In genomic region chr22:42439021-42439420, GRCh38 we compare ENCODE assay signal across 17 cellular contexts. TPM values are rescaled to one million over a fixed set of nuclear protein-coding genes. Genes with fewer than 3 reads are reported as not detected.
A peak's percentile ranks its signal among the peaks of the same experiment; 100 is the strongest.
DNase-seq lines count a peak whose midpoint lies in the region; ATAC-seq, FAIRE-seq and TF ChIP-seq lines count a peak whose summit lies in the region.
"Had no signal": no experiment of that assay in that cellular context is flagged by ENCODE, and none has a peak within 500 bp of the region (broad histone marks: within the 10 kb centered on the region; RNA-seq: fewer than 3 reads in every experiment).

No MANE protein-coding gene starts in this region.

- H3K4me3 ChIP-seq in GM23338 (no peak overlapping the region), neural progenitor cell (no peak overlapping the region), small intestine (ENCODE audit: low read depth in 1 of 2, low read length in 2 of 2) (no peak overlapping the region)
- H3K4me3 ChIP-seq: SJSA1 had no signal

- H4K20me1 ChIP-seq in GM23338 (replicated peaks; ENCODE audit: insufficient read depth) (no peaks in the 10 kb centered on the region), neural progenitor cell (ENCODE audit: low read depth) (peaks cover 3% of the 10 kb centered on the region)

- peaks cover 3% of the 10 kb centered on the region for H3K27me3 Mint-ChIP-seq in T-helper 1 cell treated with Interleukin-12 subunit alpha and Interleukin-12 subunit beta and Interleukin-4 antibody, amounts not matched to agents 30 μg/mL and 1 μg/mL, for 36 hours (ENCODE audit: low read depth)
- H3K27me3 Mint-ChIP-seq in GM23338 (ENCODE audit: insufficient read depth, low read depth, poor library complexity) (peaks cover 26% of the 10 kb centered on the region), neural progenitor cell (ENCODE audit: insufficient read depth, low read depth) (peaks cover 16% of the 10 kb centered on the region)
- peaks cover 7% of the 10 kb centered on the region for H3K27me3 Mint-ChIP-seq in activated T-helper 2 cell treated with anti-CD3 and anti-CD28 coated beads, Interferon-gamma antibody, Interleukin-2, Interleukin-4, amounts not matched to agents 10 μg/mL and 5 μg/mL and 100 μg/mL, durations not matched to agents 14 hours and 24 hours and 36 hours (ENCODE audit: low read depth)

- H3K4me1 ChIP-seq in GM23338 (ENCODE audit: insufficient read depth) (peaks cover 29% of the 10 kb centered on the region), neural progenitor cell (peaks cover 23% of the 10 kb centered on the region), small intestine (ENCODE audit: control insufficient read depth in 2 of 2, insufficient read depth in 1 of 2, low read depth in 1 of 2, low read length in 1 of 2) (no peaks in the 10 kb centered on the region)
- H3K4me1 ChIP-seq: psoas muscle had no signal

- 72 to 85% (median 73%) methylated on average over 8 of the region's 8 CpGs for WGBS in small intestine, 3 donors

- intact Hi-C loops in activated T-helper 2 cell treated with anti-CD3 and anti-CD28 coated beads, Interferon-gamma antibody, Interleukin-2, Interleukin-4, amounts not matched to agents 10 μg/mL and 5 μg/mL and 100 μg/mL, durations not matched to agents 14 hours and 24 hours and 36 hours (cut with micrococcal nuclease), result no loop called here

- ATAC-seq in GM23338 (no peak), HG03175 (IDR thresholded peaks at IDR 0.05; ENCODE audit: unreplicated experiment) (no peak)
- ATAC-seq: psoas muscle had no signal

- no peak for DNase-seq in T-helper 1 cell
- DNase-seq in GM23338 (ENCODE audit: low spot score), result no peak
- DNase-seq in activated T-helper 2 cell treated with anti-CD3 and anti-CD28 coated beads, Interferon-gamma antibody, Interleukin-2, Interleukin-4, amounts not matched to agents 10 μg/mL and 5 μg/mL and 100 μg/mL, durations not matched to agents 14 hours and 24 hours and 36 hours (ENCODE audit: low spot score), result no peak
- no peak for DNase-seq in neural progenitor cell (ENCODE audit: low spot score)
- no peak for DNase-seq in small intestine
- DNase-seq in DMS79 (lab: John Stamatoyannopoulos, UW), result no peak
- DNase-seq: 8988T; activated effector memory CD4-positive, alpha-beta T cell treated with anti-CD3 and anti-CD28 coated beads, Interleukin-2, amount 50 U/mL, for 16 hours; NCI-H446 treated with DMSO at 0.1 percent for 48 hours; stimulated activated naive CD4-positive, alpha-beta T cell had no signal

- peak overlapping the region; percentile 60; the same call in 1 of the 2 replicates for H3K4me2 ChIP-seq in GM23338
- peak overlapping the region; percentile 75 for H3K4me2 ChIP-seq in neural progenitor cell

- H3K36me3 ChIP-seq in GM23338 (ENCODE audit: insufficient read depth) (no peaks in the 10 kb centered on the region), neural progenitor cell (no peaks in the 10 kb centered on the region), small intestine (ENCODE audit: control insufficient read depth in 2 of 2, insufficient read depth in 2 of 2, low read length in 2 of 2) (no peaks in the 10 kb centered on the region)
- H3K36me3 ChIP-seq: SJSA1 had no signal

- H3K79me2 ChIP-seq in GM23338 (replicated peaks; ENCODE audit: insufficient read depth) (no peaks in the 10 kb centered on the region), neural progenitor cell (ENCODE audit: low read depth) (no peaks in the 10 kb centered on the region)

- H3K27ac ChIP-seq in GM23338 (ENCODE audit: low read depth), result no peak overlapping the region
- no peak overlapping the region for H3K27ac ChIP-seq in neural progenitor cell
- no peak overlapping the region for H3K27ac ChIP-seq in small intestine (ENCODE audit: low read depth in 1 of 2, low read length in 1 of 2)
- H3K27ac ChIP-seq: psoas muscle, SJSA1 had no signal

- H3K4me3 Mint-ChIP-seq in T-helper 1 cell treated with Interleukin-12 subunit alpha and Interleukin-12 subunit beta and Interleukin-4 antibody, amounts not matched to agents 30 μg/mL and 1 μg/mL, for 36 hours, result peak overlapping the region; percentile 66
- H3K4me3 Mint-ChIP-seq in GM23338, result peak overlapping the region; percentile 23; the same call in 2 of the 3 replicates
- H3K4me3 Mint-ChIP-seq in activated T-helper 2 cell treated with anti-CD3 and anti-CD28 coated beads, Interferon-gamma antibody, Interleukin-2, Interleukin-4, amounts not matched to agents 10 μg/mL and 5 μg/mL and 100 μg/mL, durations not matched to agents 14 hours and 24 hours and 36 hours (ENCODE audit: low read depth), result peak overlapping the region; percentile 37
- H3K4me3 Mint-ChIP-seq in neural progenitor cell, result peak overlapping the region; percentile 63

- H3F3A ChIP-seq in GM23338 (replicated peaks; ENCODE audit: low read depth) (peaks cover 10% of the 10 kb centered on the region), neural progenitor cell (ENCODE audit: low read depth) (peaks cover 46% of the 10 kb centered on the region)

- no peak for FAIRE-seq in small intestine (lab: Jason Lieb, UNC)

- H3K9me3 Mint-ChIP-seq in T-helper 1 cell treated with Interleukin-12 subunit alpha and Interleukin-12 subunit beta and Interleukin-4 antibody, amounts not matched to agents 30 μg/mL and 1 μg/mL, for 36 hours, result no peaks in the 10 kb centered on the region
- H3K9me3 Mint-ChIP-seq in GM23338, result no peaks in the 10 kb centered on the region
- H3K9me3 Mint-ChIP-seq in activated T-helper 2 cell treated with anti-CD3 and anti-CD28 coated beads, Interferon-gamma antibody, Interleukin-2, Interleukin-4, amounts not matched to agents 10 μg/mL and 5 μg/mL and 100 μg/mL, durations not matched to agents 14 hours and 24 hours and 36 hours, result no peaks in the 10 kb centered on the region
- no peaks in the 10 kb centered on the region for H3K9me3 Mint-ChIP-seq in neural progenitor cell
- H3K9me3 Mint-ChIP-seq: CD4-positive, CD25-positive, alpha-beta regulatory T cell had no signal

- H3K9ac ChIP-seq in neural progenitor cell, result no peak overlapping the region

- peaks cover 30% of the 10 kb centered on the region for H3K4me1 Mint-ChIP-seq in T-helper 1 cell treated with Interleukin-12 subunit alpha and Interleukin-12 subunit beta and Interleukin-4 antibody, amounts not matched to agents 30 μg/mL and 1 μg/mL, for 36 hours (ENCODE audit: low read depth)
- H3K4me1 Mint-ChIP-seq in GM23338 (peaks cover 31% of the 10 kb centered on the region), neural progenitor cell (peaks cover 34% of the 10 kb centered on the region)
- peaks cover 26% of the 10 kb centered on the region for H3K4me1 Mint-ChIP-seq in activated T-helper 2 cell treated with anti-CD3 and anti-CD28 coated beads, Interferon-gamma antibody, Interleukin-2, Interleukin-4, amounts not matched to agents 10 μg/mL and 5 μg/mL and 100 μg/mL, durations not matched to agents 14 hours and 24 hours and 36 hours (ENCODE audit: low read depth)

- H3K27ac Mint-ChIP-seq in T-helper 1 cell treated with Interleukin-12 subunit alpha and Interleukin-12 subunit beta and Interleukin-4 antibody, amounts not matched to agents 30 μg/mL and 1 μg/mL, for 36 hours, result peak overlapping the region; percentile 87
- no peak overlapping the region for H3K27ac Mint-ChIP-seq in GM23338
- peak overlapping the region; percentile 50 for H3K27ac Mint-ChIP-seq in activated T-helper 2 cell treated with anti-CD3 and anti-CD28 coated beads, Interferon-gamma antibody, Interleukin-2, Interleukin-4, amounts not matched to agents 10 μg/mL and 5 μg/mL and 100 μg/mL, durations not matched to agents 14 hours and 24 hours and 36 hours
- peak overlapping the region; percentile 35 for H3K27ac Mint-ChIP-seq in neural progenitor cell

- H3K36me3 Mint-ChIP-seq in T-helper 1 cell treated with Interleukin-12 subunit alpha and Interleukin-12 subunit beta and Interleukin-4 antibody, amounts not matched to agents 30 μg/mL and 1 μg/mL, for 36 hours (ENCODE audit: low read depth), result no peaks in the 10 kb centered on the region
- H3K36me3 Mint-ChIP-seq in GM23338 (ENCODE audit: low read depth), result no peaks in the 10 kb centered on the region; the same call in 2 of the 3 replicates
- no peaks in the 10 kb centered on the region for H3K36me3 Mint-ChIP-seq in activated T-helper 2 cell treated with anti-CD3 and anti-CD28 coated beads, Interferon-gamma antibody, Interleukin-2, Interleukin-4, amounts not matched to agents 10 μg/mL and 5 μg/mL and 100 μg/mL, durations not matched to agents 14 hours and 24 hours and 36 hours (ENCODE audit: low read depth)
- no peaks in the 10 kb centered on the region for H3K36me3 Mint-ChIP-seq in neural progenitor cell
- H3K36me3 Mint-ChIP-seq: CD4-positive, CD25-positive, alpha-beta regulatory T cell had no signal

- H3K9me2 ChIP-seq in GM23338 (ENCODE audit: insufficient read depth), result no peaks in the 10 kb centered on the region

- H2AFZ ChIP-seq in GM23338 (no peak overlapping the region), neural progenitor cell (replicated peaks) (no peak overlapping the region)

- H3K9me3 ChIP-seq in neural progenitor cell (ENCODE audit: low read depth) (no peaks in the 10 kb centered on the region), small intestine (ENCODE audit: control insufficient read depth, low read depth) (no peaks in the 10 kb centered on the region)
- H3K9me3 ChIP-seq: psoas muscle, SJSA1 had no signal

- TF ChIP-seq CTCF in GM23338 (conservative IDR thresholded peaks at IDR 0.05; ENCODE audit: low read depth in 2 of 2) (no peak), neural progenitor cell (IDR thresholded peaks at IDR 0.05) (no peak)

- H3K27me3 ChIP-seq in GM23338 (ENCODE audit: insufficient read depth), result 0 out of 2 replicates have a peak, but pooled peaks cover 10% of the 10 kb centered on the region
- peaks cover 19% of the 10 kb centered on the region for H3K27me3 ChIP-seq in neural progenitor cell
- no peaks in the 10 kb centered on the region for H3K27me3 ChIP-seq in small intestine (ENCODE audit: control insufficient read depth in 2 of 2, insufficient read depth in 2 of 2, low read length in 2 of 2)
- H3K27me3 ChIP-seq: SJSA1 had no signal

TF ChIP-seq in GM23338, 12 proteins besides CTCF, POLR2A, EP300 and RAD21 (continues in another document):
- no peak for TF ChIP-seq STAT1 (IDR thresholded peaks at IDR 0.05; ENCODE audit: unreplicated experiment)

RNA-seq across cellular contexts. Expression of gene NFAM1, which starts 6.8 kb away (rescaled TPM):
- total RNA-seq in GM23338 (2014; rRNA removed; shearing (Covaris generic)), result 0.23 and 0.49 TPM in 2 replicates
- polyA plus RNA-seq in GM23338 (2016; fragmentation: Nextera tagmentation; extraction: Ambion mirVana) (0.09 and 0.11 TPM in 2 replicates), small intestine (1 to 10 TPM in 1 of 3 donors, under 1 TPM in 2; 0.22 to 1.9 (median 0.27) TPM)
- 0.21 and 0.23 TPM in 2 replicates for total RNA-seq in activated T-helper 2 cell treated with anti-CD3 and anti-CD28 coated beads, Interferon-gamma antibody, Interleukin-2, Interleukin-4, amounts not matched to agents 10 μg/mL and 5 μg/mL and 100 μg/mL, durations not matched to agents 14 hours and 24 hours and 36 hours
- total RNA-seq in neural progenitor cell (ENCODE audit: low replicate concordance), result 0.19 and 0.40 TPM in 2 replicates
- total RNA-seq: H4, M059J, SJSA1 had no signal
